16 cellular contexts compared by ENCODE assay signal in the genomic region with DNA sequence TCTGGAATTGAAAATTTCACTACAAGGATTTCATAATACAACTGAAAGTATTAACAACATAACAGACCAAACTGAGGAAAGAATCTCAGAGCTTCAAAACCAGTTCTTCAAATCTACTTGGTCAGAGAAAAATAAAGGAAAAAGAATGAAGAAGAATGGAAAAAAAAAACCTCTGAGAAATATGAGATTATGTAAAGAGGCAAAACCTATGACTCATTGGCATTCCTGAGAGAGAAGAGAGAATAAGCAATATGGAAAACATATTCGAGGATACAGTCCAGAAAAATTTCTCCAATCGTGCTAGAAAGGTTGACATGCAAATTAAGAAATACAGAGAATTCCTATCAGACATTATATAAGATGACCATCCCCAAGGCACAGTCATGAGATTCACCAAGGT. TPM values are rescaled to one million over a fixed set of nuclear protein-coding genes. Genes with fewer than 3 reads are reported as not detected.
A peak's percentile ranks its signal among the peaks of the same experiment; 100 is the strongest.
DNase-seq lines count a peak whose midpoint lies in the region; TF ChIP-seq lines count a peak whose summit lies in the region.
"Had no signal": no experiment of that assay in that cellular context is flagged by ENCODE, and none has a peak within 500 bp of the region (broad histone marks: within the 10 kb centered on the region; RNA-seq: fewer than 3 reads in every experiment).

No MANE protein-coding gene starts in this region.

- TF ChIP-seq CTCF in MCF 10A (IDR thresholded peaks at IDR 0.05; ENCODE audit: unreplicated experiment) = no peak
- no peak for TF ChIP-seq CTCF in breast epithelium (IDR thresholded peaks at IDR 0.05)
- TF ChIP-seq CTCF in astrocyte of the spinal cord (IDR thresholded peaks at IDR 0.05; ENCODE audit: low read depth, low read length) = no peak

- CTCF ChIA-PET in MCF 10A (lab: Yijun Ruan, JAX) = interaction anchor here (0.9 to 2.8 kb wide), 7 partner anchors 9 to 529 kb away, joined by 3 to 9 read pairs (median 5); no protein-coding TSS in a partner anchor

- H3K36me3 ChIP-seq in breast epithelium (peaks cover 13% of the 10 kb centered on the region), HAP-1 (replicated peaks) (peaks cover 23% of the 10 kb centered on the region)

- no peak overlapping the region for H3K27ac Mint-ChIP-seq in MCF 10A (ENCODE audit: low read depth, unreplicated experiment)

- H3K4me1 ChIP-seq in breast epithelium = no peaks in the 10 kb centered on the region
- H3K4me1 ChIP-seq in HAP-1 = no peaks in the 10 kb centered on the region

- no peaks in the 10 kb centered on the region for H3K9me3 Mint-ChIP-seq in MCF 10A (ENCODE audit: unreplicated experiment)

- H3K9me3 ChIP-seq in breast epithelium (peaks cover 0 to 9% of the 10 kb centered on the region in 2 donors), HAP-1 (no peaks in the 10 kb centered on the region)

- in situ Hi-C loops in astrocyte of the spinal cord (cut with HindIII; ENCODE audit: low sequenced_read_pairs) = no loop called here
- in situ Hi-C loops in HAP-1 (cut with MboI; ENCODE audit: low sequenced_read_pairs) = no loop called here

- H3K27ac ChIP-seq in breast epithelium = no peak overlapping the region
- H3K27ac ChIP-seq: 22Rv1 had no signal

- peaks cover 17% of the 10 kb centered on the region for H3K4me1 Mint-ChIP-seq in MCF 10A (ENCODE audit: insufficient read depth, unreplicated experiment)

- no peak overlapping the region for H3K4me3 Mint-ChIP-seq in MCF 10A (ENCODE audit: unreplicated experiment)

- intact Hi-C loops in MCF 10A (cut with micrococcal nuclease) (no loop called here), breast epithelium (cut with DNase I; ENCODE audit: low total_unique reads) (no loop called here)

- no peaks in the 10 kb centered on the region for H3K27me3 Mint-ChIP-seq in MCF 10A (ENCODE audit: insufficient read depth, unreplicated experiment)

- H3K27me3 ChIP-seq in breast epithelium (no peaks in the 10 kb centered on the region), HAP-1 (ENCODE audit: low read depth) (no peaks in the 10 kb centered on the region)

- POLR2A ChIA-PET in MCF 10A (lab: Yijun Ruan, JAX) = no interaction called here

- BruUV-seq in MCF 10A (replicated peaks; lab: Mats Ljungman, UMichigan) = no TSS peak

- DNase-seq in MCF 10A (ENCODE audit: unreplicated experiment) = peak; percentile 29
- DNase-seq in breast epithelium (ENCODE audit: low spot score in 2 of 2) = no peak
- peak; percentile 5 for DNase-seq in astrocyte of the spinal cord (ENCODE audit: low read depth, low spot score)
- peak; percentile 55 for DNase-seq in fibroblast of peridontal ligament (ENCODE audit: extremely low read depth)
- DNase-seq in HAP-1 (ENCODE audit: low spot score in 2 of 2) = no peak
- DNase-seq in dedifferentiated amniotic fluid mesenchymal stem cell (ENCODE audit: extremely low spot score) = no peak
- no peak for DNase-seq in NCI-H748 (lab: John Stamatoyannopoulos, UW; ENCODE audit: unreplicated experiment)
- DNase-seq in NCI-H82 treated with DMSO at 0.1 percent for 48 hours (lab: John Stamatoyannopoulos, UW; ENCODE audit: unreplicated experiment) = no peak
- DNase-seq: C1 segment of cervical spinal cord, NCI-H1092, NCI-H345, NCI-H748 treated with DMSO at 0.1 percent for 48 hours had no signal

- TF ChIP-seq POLR2A in breast epithelium (IDR thresholded peaks at IDR 0.05) = no peak

- peaks cover 36% of the 10 kb centered on the region for H3K36me3 Mint-ChIP-seq in MCF 10A (ENCODE audit: insufficient read depth, unreplicated experiment)

- H3K4me3 ChIP-seq in breast epithelium = no peak overlapping the region
- H3K4me3 ChIP-seq in astrocyte of the spinal cord (ENCODE audit: low read depth, low read length) = no peak overlapping the region
- no peak overlapping the region for H3K4me3 ChIP-seq in HAP-1
- H3K4me3 ChIP-seq: GM12878, K562 had no signal

RNA-seq across cellular contexts. Expression of a gene that starts 23.4 kb away (rescaled TPM):
- not detected in 2 replicates for total RNA-seq in MCF 10A (2022)
- 1 to 10 TPM in 1 of 3 donors, under 1 TPM in 1, not detected in 1; 0.15 to 3.3 TPM for total RNA-seq in breast epithelium
- total RNA-seq: G401, GM12878 had no signal

Comparison
In these comparisons a context has a peak if more than half of its experiments do, and no peak if none do; other contexts are left out.
1. DNase-seq: peak in MCF 10A (single experiment), astrocyte of the spinal cord (single experiment) and fibroblast of peridontal ligament (single experiment); none in breast epithelium (0 of 2), HAP-1 (0 of 2), dedifferentiated amniotic fluid mesenchymal stem cell (single experiment), NCI-H748 (single experiment) and NCI-H82 treated with DMSO at 0.1 percent for 48 hours (single experiment).